Comparison of ENCODE assay signal across 18 cellular contexts in the genomic region with DNA sequence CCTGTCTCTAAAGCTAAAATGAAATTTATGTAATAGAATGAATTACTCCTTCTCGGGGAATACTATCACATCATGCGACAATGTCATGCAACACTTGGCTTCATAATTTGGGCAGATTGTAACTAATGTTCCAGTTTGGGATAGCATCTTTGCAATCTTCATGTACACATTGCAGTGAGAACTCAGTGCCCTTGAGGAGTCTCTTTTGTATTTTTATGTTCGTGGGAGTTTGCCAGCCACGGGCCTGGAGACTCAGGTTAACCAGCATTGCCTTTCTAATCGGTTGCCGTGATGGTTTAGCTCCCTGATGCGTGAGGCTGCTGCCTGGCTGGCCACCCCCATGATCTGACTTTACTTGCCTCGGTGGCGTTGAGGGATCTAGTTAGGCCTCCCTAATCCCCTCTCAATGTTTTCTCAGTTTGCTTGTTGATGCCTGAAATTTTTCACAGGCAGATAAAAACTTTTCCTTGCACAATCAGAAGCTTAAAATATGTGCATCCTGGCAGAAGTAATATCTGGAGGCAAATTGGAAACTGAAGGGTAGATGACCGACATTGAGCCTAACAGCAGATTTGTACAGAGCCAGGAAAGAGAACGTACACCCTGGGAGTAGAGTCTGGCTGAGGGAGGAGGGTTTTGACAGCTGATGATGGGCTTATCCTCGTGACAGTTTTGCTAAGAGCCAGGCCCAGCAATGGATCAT.
"Had no signal": no experiment of that assay in that cellular context is flagged by ENCODE, and none has a peak within 500 bp of the region (broad histone marks: within the 10 kb centered on the region; RNA-seq: fewer than 3 reads in every experiment).

No MANE protein-coding gene starts in this region.

- DNase-seq: activated CD4-positive, alpha-beta T cell treated with anti-CD3 and anti-CD28 coated beads, Interleukin-2, amount 50 U/mL, for 4 hours; activated CD8-positive, alpha-beta memory T cell treated with anti-CD3 and anti-CD28 coated beads, Interleukin-2, amount 10 ng/mL, durations not matched to agents 7 days and 5 days; activated effector memory CD4-positive, alpha-beta T cell treated with Interleukin-2 at 50 U/mL for 16 hours; activated T-cell treated with anti-CD3 and anti-CD28 coated beads, Interleukin-2, amount 50 U/mL, for 24 hours; anterior cingulate cortex; kidney glomerular epithelial cell; naive thymus-derived CD4-positive, alpha-beta T cell; nucleus accumbens; SJCRH30; stimulated activated CD4-positive, alpha-beta T cell treated with anti-CD3 and anti-CD28 coated beads, Interleukin-15, amount 100 ng/mL, for 24 hours; stimulated activated CD4-positive, alpha-beta T cell treated with anti-CD3 and anti-CD28 coated beads, Interleukin-4, amount 100 ng/mL, for 4 hours; transverse colon had no signal

- H3K27ac ChIP-seq: hepatocyte, SJCRH30 had no signal

- H3K36me3 Mint-ChIP-seq: activated CD8-positive, alpha-beta memory T cell treated with anti-CD3 and anti-CD28 coated beads, Interleukin-2, amount 10 ng/mL, durations not matched to agents 7 days and 5 days; activated naive CD8-positive, alpha-beta T cell had no signal

- H3K27me3 ChIP-seq: gastroesophageal sphincter, hepatocyte, SJCRH30, transverse colon had no signal

- H3K4me3 Mint-ChIP-seq: activated CD8-positive, alpha-beta memory T cell treated with anti-CD3 and anti-CD28 coated beads, Interleukin-2, amount 10 ng/mL, durations not matched to agents 7 days and 5 days; activated naive CD8-positive, alpha-beta T cell; activated T-cell treated with anti-CD3 and anti-CD28 coated beads, Interleukin-2, amount 50 U/mL, for 24 hours had no signal

- H3K4me3 ChIP-seq: hepatocyte, lung had no signal

- ATAC-seq: activated CD4-positive, CD25-positive, alpha-beta regulatory T cell treated with anti-CD3 and anti-CD28 coated beads, Interleukin-2, amount 50 U/mL, for 24 hours; activated CD8-positive, alpha-beta memory T cell treated with anti-CD3 and anti-CD28 coated beads, Interleukin-2, amount 10 ng/mL, durations not matched to agents 7 days and 5 days; gastroesophageal sphincter; naive thymus-derived CD4-positive, alpha-beta T cell had no signal

- H3K27ac Mint-ChIP-seq: activated CD8-positive, alpha-beta memory T cell treated with anti-CD3 and anti-CD28 coated beads, Interleukin-2, amount 10 ng/mL, durations not matched to agents 7 days and 5 days; activated naive CD8-positive, alpha-beta T cell; activated T-cell treated with anti-CD3 and anti-CD28 coated beads, Interleukin-2, amount 50 U/mL, for 24 hours; naive thymus-derived CD4-positive, alpha-beta T cell had no signal

- H3K36me3 ChIP-seq: prostate gland, SJCRH30, transverse colon had no signal

- H3K9me3 Mint-ChIP-seq: activated T-cell treated with anti-CD3 and anti-CD28 coated beads, Interleukin-2, amount 50 U/mL, for 24 hours; naive thymus-derived CD4-positive, alpha-beta T cell had no signal

- H3K9me3 ChIP-seq: gastroesophageal sphincter, prostate gland, SJCRH30, transverse colon had no signal
